20 cellular contexts compared by ENCODE assay signal in the genomic region with DNA sequence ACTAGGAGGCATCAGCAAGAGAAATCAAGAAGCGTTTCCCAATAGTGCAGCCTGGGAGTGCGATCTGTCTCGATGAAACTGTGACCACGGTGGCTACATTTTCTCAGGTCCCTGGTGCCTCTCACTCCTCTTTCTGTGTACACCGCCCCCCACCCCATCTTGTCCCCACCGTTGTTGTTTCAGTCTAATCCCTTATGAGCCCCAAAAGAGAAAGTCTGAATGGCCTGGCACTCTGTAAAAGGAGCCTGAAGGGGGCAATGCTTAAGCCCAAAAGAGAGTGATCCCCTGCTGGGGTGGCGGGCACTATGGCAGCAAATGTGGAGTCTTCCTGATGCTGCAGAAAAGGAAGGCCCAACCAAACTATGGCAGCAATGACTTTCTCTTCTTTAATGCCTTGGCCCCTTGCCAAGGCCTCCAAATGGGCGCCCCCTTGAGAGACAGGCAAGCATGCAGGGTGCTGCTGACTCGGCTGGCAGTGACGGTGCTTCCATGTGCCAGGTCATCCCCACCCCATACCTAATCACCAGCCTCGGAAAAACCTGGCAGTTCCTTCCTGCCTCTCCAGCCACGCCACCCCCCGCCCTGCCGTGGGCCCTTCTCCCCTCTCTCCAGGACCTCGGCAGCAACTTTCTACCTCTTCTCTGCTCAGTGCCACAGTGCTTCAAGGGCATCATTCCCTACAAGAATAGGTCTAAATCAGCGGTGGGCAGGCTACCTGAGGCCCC.
DNase-seq lines count a peak whose midpoint lies in the region; ATAC-seq, FAIRE-seq and TF ChIP-seq lines count a peak whose summit lies in the region.
"Had no signal": no experiment of that assay in that cellular context is flagged by ENCODE, and none has a peak within 500 bp of the region (broad histone marks: within the 10 kb centered on the region; RNA-seq: fewer than 3 reads in every experiment).

No MANE protein-coding gene starts in this region.

- no peaks in the 10 kb centered on the region for H4K20me1 ChIP-seq in GM23338 (replicated peaks; ENCODE audit: insufficient read depth)

- peaks cover 5% of the 10 kb centered on the region for H3K36me3 Mint-ChIP-seq in GM23338 (ENCODE audit: low read depth)
- no peaks in the 10 kb centered on the region for H3K36me3 Mint-ChIP-seq in chondrocyte (ENCODE audit: low read depth)
- H3K36me3 Mint-ChIP-seq: IgD-negative memory B cell had no signal

- H3K9me3 Mint-ChIP-seq in GM23338 (peaks cover 6% of the 10 kb centered on the region), chondrocyte (ENCODE audit: low read depth) (no peaks in the 10 kb centered on the region)
- H3K9me3 Mint-ChIP-seq: activated naive CD8-positive, alpha-beta T cell treated with anti-CD3 and anti-CD28 coated beads, Interleukin-2, amount 50 U/mL, for 24 hours; nephron had no signal

- H3K4me3 Mint-ChIP-seq in GM23338 (no peak overlapping the region), chondrocyte (ENCODE audit: unreplicated experiment) (no peak overlapping the region)
- H3K4me3 Mint-ChIP-seq: activated naive CD8-positive, alpha-beta T cell treated with anti-CD3 and anti-CD28 coated beads, Interleukin-2, amount 50 U/mL, for 24 hours; B cell; IgD-negative memory B cell; nephron had no signal

- no peaks in the 10 kb centered on the region; the same call in 2 of the 3 replicates for H3K4me1 Mint-ChIP-seq in GM23338
- H3K4me1 Mint-ChIP-seq in chondrocyte (ENCODE audit: low read depth), result no peaks in the 10 kb centered on the region
- H3K4me1 Mint-ChIP-seq: activated naive CD8-positive, alpha-beta T cell treated with anti-CD3 and anti-CD28 coated beads, Interleukin-2, amount 50 U/mL, for 24 hours; B cell; IgD-negative memory B cell; nephron had no signal

- no peak; a peak in 2 of 4 replicates for TF ChIP-seq CTCF in GM23338 (conservative IDR thresholded peaks at IDR 0.05; ENCODE audit: low read depth in 2 of 2)
- no peak for TF ChIP-seq CTCF in chondrocyte (IDR thresholded peaks at IDR 0.05)

- H3K36me3 ChIP-seq in GM23338 (ENCODE audit: insufficient read depth), result no peaks in the 10 kb centered on the region

- no peak for TF ChIP-seq RAD21 in Ishikawa (IDR thresholded peaks at IDR 0.05; ENCODE audit: low read depth)

- no peak overlapping the region for H3K27ac ChIP-seq in GM23338 (ENCODE audit: low read depth)
- H3K27ac ChIP-seq: HL-60 had no signal

- no peak for FAIRE-seq in GM19239 (lab: Jason Lieb, UNC)
- FAIRE-seq: frontal cortex had no signal

- no peaks in the 10 kb centered on the region for H3F3A ChIP-seq in GM23338 (replicated peaks; ENCODE audit: low read depth)

- H2AFZ ChIP-seq in GM23338, result 0 out of 2 replicates have a peak overlapping the region, but pooled peaks have one; percentile 72

- no peak for TF ChIP-seq EP300 in Ishikawa (IDR thresholded peaks at IDR 0.05; ENCODE audit: borderline replicate concordance)

- H3K79me2 ChIP-seq in GM23338 (replicated peaks; ENCODE audit: insufficient read depth), result no peaks in the 10 kb centered on the region

- ATAC-seq in GM23338, result no peak
- ATAC-seq: activated naive CD8-positive, alpha-beta T cell treated with anti-CD3 and anti-CD28 coated beads, Interleukin-2, amount 50 U/mL, for 24 hours had no signal

- no peaks in the 10 kb centered on the region for H3K27me3 ChIP-seq in GM23338 (ENCODE audit: insufficient read depth)

- no peaks in the 10 kb centered on the region for H3K4me1 ChIP-seq in GM23338 (ENCODE audit: insufficient read depth)

- H3K27ac Mint-ChIP-seq in GM23338, result no peak overlapping the region
- no peak overlapping the region for H3K27ac Mint-ChIP-seq in chondrocyte (ENCODE audit: unreplicated experiment)
- H3K27ac Mint-ChIP-seq: activated naive CD8-positive, alpha-beta T cell treated with anti-CD3 and anti-CD28 coated beads, Interleukin-2, amount 50 U/mL, for 24 hours; B cell; nephron had no signal

- intact Hi-C loops in posterior vena cava (cut with DNase I), result loop anchor here in 1 of 2 donors (10.0 kb wide), 1 partner anchor 1890 kb away; no protein-coding TSS in a partner anchor

- H3K27me3 Mint-ChIP-seq in GM23338 (ENCODE audit: insufficient read depth, low read depth, poor library complexity) (peaks cover 6% of the 10 kb centered on the region), chondrocyte (ENCODE audit: low read depth) (peaks cover 2% of the 10 kb centered on the region)
- H3K27me3 Mint-ChIP-seq: activated naive CD8-positive, alpha-beta T cell treated with anti-CD3 and anti-CD28 coated beads, Interleukin-2, amount 50 U/mL, for 24 hours; B cell had no signal

- no peak for DNase-seq in GM23338 (ENCODE audit: low spot score)
- DNase-seq in chondrocyte (ENCODE audit: low spot score), result peak; percentile 64
- peak; percentile 52 for DNase-seq in posterior vena cava (ENCODE audit: low spot score)
- no peak for DNase-seq in cerebellum (ENCODE audit: low spot score)
- DNase-seq in GM19239 (ENCODE audit: insufficient read length, low spot score), result no peak
- no peak for DNase-seq in NCI-H2227 treated with DMSO at 0.1 percent for 48 hours (lab: John Stamatoyannopoulos, UW)
- DNase-seq: activated CD4-positive, alpha-beta T cell treated with anti-CD3 and anti-CD28 coated beads, Interleukin-2, amount 50 U/mL, for 48 hours; activated naive CD8-positive, alpha-beta T cell treated with anti-CD3 and anti-CD28 coated beads, Interleukin-2, amount 50 U/mL, for 24 hours; COR-L47; kidney glomerular epithelial cell; mesendoderm; MV-4-11; NCI-H2029 treated with DMSO at 0.1 percent for 48 hours; OCI-M1 had no signal

- no peak overlapping the region for H3K4me2 ChIP-seq in GM23338

- no peak overlapping the region for H3K4me3 ChIP-seq in GM23338

- peaks cover 4% of the 10 kb centered on the region; the same call in 1 of the 2 replicates for H3K9me2 ChIP-seq in GM23338 (ENCODE audit: insufficient read depth)

TF ChIP-seq in GM23338, 12 proteins besides CTCF, POLR2A, EP300 and RAD21 (continues in another document):
- no peak for TF ChIP-seq ZNF331 (CRISPR knock-in tag; IDR thresholded peaks at IDR 0.05; ENCODE audit: low read depth)
- TF ChIP-seq JUNB (IDR thresholded peaks at IDR 0.05; ENCODE audit: unreplicated experiment), result no peak
- no peak for TF ChIP-seq POLR2AphosphoS5 (IDR thresholded peaks at IDR 0.05; ENCODE audit: low read depth)
- TF ChIP-seq EZH2phosphoT487 (IDR thresholded peaks at IDR 0.05; ENCODE audit: unreplicated experiment), result no peak
- TF ChIP-seq, protein P1, sequence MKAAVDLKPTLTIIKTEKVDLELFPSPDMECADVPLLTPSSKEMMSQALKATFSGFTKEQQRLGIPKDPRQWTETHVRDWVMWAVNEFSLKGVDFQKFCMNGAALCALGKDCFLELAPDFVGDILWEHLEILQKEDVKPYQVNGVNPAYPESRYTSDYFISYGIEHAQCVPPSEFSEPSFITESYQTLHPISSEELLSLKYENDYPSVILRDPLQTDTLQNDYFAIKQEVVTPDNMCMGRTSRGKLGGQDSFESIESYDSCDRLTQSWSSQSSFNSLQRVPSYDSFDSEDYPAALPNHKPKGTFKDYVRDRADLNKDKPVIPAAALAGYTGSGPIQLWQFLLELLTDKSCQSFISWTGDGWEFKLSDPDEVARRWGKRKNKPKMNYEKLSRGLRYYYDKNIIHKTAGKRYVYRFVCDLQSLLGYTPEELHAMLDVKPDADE (IDR thresholded peaks at IDR 0.05), result no peak

TF ChIP-seq in Ishikawa, 13 proteins besides CTCF, POLR2A, EP300 and RAD21:
- TF ChIP-seq FOXM1 (IDR thresholded peaks at IDR 0.05; ENCODE audit: borderline replicate concordance, low read depth) (no peak), NFIC (IDR thresholded peaks at IDR 0.05) (0 out of 2 replicates have a peak, but pooled peaks have one; percentile 29), TCF12 (IDR thresholded peaks at IDR 0.05; ENCODE audit: low read depth) (no peak), CEBPB (IDR thresholded peaks at IDR 0.05) (no peak)

Comparison
In these comparisons a context has a peak if more than half of its experiments do, and no peak if none do; other contexts are left out.
1. DNase-seq: peak in chondrocyte (single experiment) and posterior vena cava (single experiment); none in GM23338 (single experiment), cerebellum (single experiment), GM19239 (single experiment) and NCI-H2227 treated with DMSO at 0.1 percent for 48 hours (single experiment).